ENCODE assay signal across 9 cellular contexts in the genomic region with DNA sequence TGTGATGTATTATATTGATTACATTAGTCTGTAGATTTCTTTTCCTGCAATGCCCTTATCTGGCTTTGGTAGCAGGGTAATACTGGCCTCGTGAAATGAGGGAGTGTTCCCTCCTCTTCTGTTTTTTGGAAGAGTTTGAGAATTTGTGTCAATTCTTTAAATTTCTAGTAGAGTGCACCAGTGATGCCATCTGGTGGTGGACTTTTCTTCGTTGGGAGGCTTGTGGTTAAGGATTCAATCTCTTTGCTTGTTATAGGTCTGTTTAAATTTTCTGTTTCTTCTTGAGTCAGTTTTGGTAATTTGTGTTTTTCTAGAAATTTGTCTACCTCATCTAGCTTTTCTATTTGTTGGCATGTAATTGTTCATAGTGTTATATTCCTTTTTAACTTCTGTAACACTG. TPM values are rescaled to one million over a fixed set of nuclear protein-coding genes. Genes with fewer than 3 reads are reported as not detected.
DNase-seq lines count a peak whose midpoint lies in the region; ATAC-seq, FAIRE-seq and TF ChIP-seq lines count a peak whose summit lies in the region.
"Had no signal": no experiment of that assay in that cellular context is flagged by ENCODE, and none has a peak within 500 bp of the region (broad histone marks: within the 10 kb centered on the region; RNA-seq: fewer than 3 reads in every experiment).

No MANE protein-coding gene starts in this region.

- no peak for TF ChIP-seq POLR2A in GM12892 (IDR thresholded peaks at IDR 0.05; ENCODE audit: low read depth, low read length)

- H3K4me3 ChIP-seq in BE2C (ENCODE audit: low read depth, low read length) (no peak overlapping the region), dorsolateral prefrontal cortex (no peak overlapping the region), psoas muscle (no peak overlapping the region)
- H3K4me3 ChIP-seq: tibial nerve had no signal

- H3K27me3 ChIP-seq in BE2C: peaks cover 9% of the 10 kb centered on the region
- H3K27me3 ChIP-seq in dorsolateral prefrontal cortex: no peaks in the 10 kb centered on the region
- H3K27me3 ChIP-seq in psoas muscle (ENCODE audit: insufficient read depth in 3 of 3, low read length in 2 of 3): peaks cover 0 to 2% (median 0%) of the 10 kb centered on the region in 3 donors
- H3K27me3 ChIP-seq: tibial nerve had no signal

- FAIRE-seq in GM12892 (lab: Jason Lieb, UNC): peak; percentile 17

- no peaks in the 10 kb centered on the region for H3K9me3 ChIP-seq in BE2C
- H3K9me3 ChIP-seq in psoas muscle: no peaks in the 10 kb centered on the region

- TF ChIP-seq CTCF in BE2C (IDR thresholded peaks at IDR 0.05; ENCODE audit: low read depth, low read length) (peak; percentile 71), dorsolateral prefrontal cortex (IDR thresholded peaks at IDR 0.05 in 54 of 56, conservative IDR thresholded peaks at IDR 0.05 in 2 of 56; ENCODE audit: low read depth in 1 of 56, partially characterized antibody in 56 of 56) (peak in 51 of 56 donors; percentile 33 to 73 (median 54)), psoas muscle (IDR thresholded peaks at IDR 0.05) (peak; percentile 25)

- H3K4me1 ChIP-seq in BE2C (no peaks in the 10 kb centered on the region), psoas muscle (no peaks in the 10 kb centered on the region)

- H3K36me3 ChIP-seq in BE2C (no peaks in the 10 kb centered on the region), psoas muscle (ENCODE audit: insufficient read depth in 1 of 2, low read depth in 1 of 2) (peaks cover 0 to 5% of the 10 kb centered on the region in 2 donors)
- H3K36me3 ChIP-seq: tibial nerve had no signal

- 6 to 16% (median 7%) methylated on average over 2 of the region's 2 CpGs for WGBS in psoas muscle, 3 donors

- intact Hi-C loops in dorsolateral prefrontal cortex (cut with DNase I): no loop called here
- intact Hi-C loops in psoas muscle (cut with DNase I): no loop called here

- no peak overlapping the region for H3K27ac ChIP-seq in dorsolateral prefrontal cortex
- no peak overlapping the region for H3K27ac ChIP-seq in psoas muscle
- H3K27ac ChIP-seq: tibial nerve had no signal

- ATAC-seq in psoas muscle (no peak), HG02571 (IDR thresholded peaks at IDR 0.05; ENCODE audit: unreplicated experiment) (no peak), HG02759 (IDR thresholded peaks at IDR 0.05; ENCODE audit: unreplicated experiment) (no peak)

- DNase-seq in BE2C (peak; percentile 46), GM12892 (ENCODE audit: insufficient read length) (no peak), RKO (ENCODE audit: low spot score) (peak; percentile 64), dorsolateral prefrontal cortex (peak in 6 of 10 donors; percentile 22 to 45 (median 32)), psoas muscle (no peak), mucosa of gallbladder (ENCODE audit: low spot score) (no peak)

RNA-seq across cellular contexts. Expression of gene SHANK3, which starts 18.9 kb away (rescaled TPM):
- 3.3 TPM for polyA plus RNA-seq in BE2C (2012; ENCODE audit: insufficient read depth, insufficient read length, low read depth)
- polyA plus RNA-seq in GM12892 (2012; ENCODE audit: missing spikeins): not detected
- total RNA-seq in dorsolateral prefrontal cortex (100 to 1,000 TPM in 90 of 120 experiments, 10 to 100 TPM in 30; 42.8 to 197 (median 115) TPM), psoas muscle (10 to 100 TPM in 3 of 4 donors, 1 to 10 TPM in 1; 7.5 to 16.3 (median 13.5) TPM), mucosa of gallbladder (21.8 TPM)
- polyA plus RNA-seq in psoas muscle: 1 to 10 TPM; 4.2 to 9.3 (median 4.8) TPM

RNA-seq across cellular contexts. Expression of gene ACR, which starts 46.5 kb away (rescaled TPM):
- polyA plus RNA-seq in BE2C (2012; ENCODE audit: insufficient read depth, insufficient read length, low read depth): not detected
- not detected for polyA plus RNA-seq in GM12892 (2012; ENCODE audit: missing spikeins)
- total RNA-seq in dorsolateral prefrontal cortex: 1 to 10 TPM in 55 of 120 experiments, under 1 TPM in 41, not detected in 24; 0.33 to 2.9 (median 1.1) TPM
- total RNA-seq in psoas muscle: under 1 TPM in 3 of 4 donors, not detected in 1; 0.26 to 0.82 (median 0.64) TPM
- under 1 TPM in 2 of 3 donors, not detected in 1; 0.10 to 0.19 TPM for polyA plus RNA-seq in psoas muscle
- 0.92 TPM for total RNA-seq in mucosa of gallbladder

Comparison
In these comparisons a context has a peak if more than half of its experiments do, and no peak if none do; other contexts are left out.
1. DNase-seq: peak in BE2C (single experiment), RKO (single experiment) and dorsolateral prefrontal cortex (6 of 10); none in GM12892 (single experiment), psoas muscle (0 of 2) and mucosa of gallbladder (single experiment).
2. Peak in every context shown above with its lines, with median percentiles within 50 percentile points of each other: CTCF ChIP-seq.